Comparison of ENCODE assay signal across 12 cellular contexts in genomic region chr11:73324665-73325035, GRCh38. TPM values are rescaled to one million over a fixed set of nuclear protein-coding genes. Genes with fewer than 3 reads are reported as not detected.
DNase-seq lines count a peak whose midpoint lies in the region; ATAC-seq, FAIRE-seq and TF ChIP-seq lines count a peak whose summit lies in the region.
"Had no signal": no experiment of that assay in that cellular context is flagged by ENCODE, and none has a peak within 500 bp of the region (broad histone marks: within the 10 kb centered on the region; RNA-seq: fewer than 3 reads in every experiment).

No MANE protein-coding gene starts in this region.

- H3K36me3 ChIP-seq in HEK293 (ENCODE audit: control insufficient read depth in 2 of 2, insufficient read depth in 1 of 2, low read length in 2 of 2), result peaks cover 0 to 4% of the 10 kb centered on the region in 2 experiments; a peak in 1 of 3 replicates
- no peaks in the 10 kb centered on the region; a peak in 2 of 4 replicates for H3K36me3 ChIP-seq in GM12878 (ENCODE audit: control insufficient read depth in 2 of 2, insufficient read depth in 2 of 2, low read length in 1 of 2)
- no peaks in the 10 kb centered on the region for H3K36me3 ChIP-seq in mesendoderm (ENCODE audit: control insufficient read depth, insufficient read depth, low read length)
- no peaks in the 10 kb centered on the region for H3K36me3 ChIP-seq in testis (ENCODE audit: low read depth, missing control alignments)

- RAD21 ChIA-PET in GM12878 (lab: Charles Lee; ENCODE audit: unreplicated experiment), result interaction anchor here (4.0 to 10.5 kb wide), 3 partner anchors 10 to 17 kb away, joined by 22 to 115 read pairs (median 40); partner anchors contain the start of gene ARHGEF17

- H4K20me1 ChIP-seq in GM12878 (ENCODE audit: control insufficient read depth, insufficient read depth), result no peaks in the 10 kb centered on the region

- TF ChIP-seq EP300 in GM12878 (IDR thresholded peaks at IDR 0.05; ENCODE audit: borderline replicate concordance in 1 of 2, control insufficient read depth in 1 of 2, low read depth in 2 of 2, low read length in 2 of 2), result no peak

- H3K79me1 ChIP-seq in mesendoderm (ENCODE audit: low read length), result peaks cover 6% of the 10 kb centered on the region

- no peak overlapping the region for H3K4me3 ChIP-seq in HEK293 (ENCODE audit: low read depth, low read length)
- H3K4me3 ChIP-seq in GM12878, result peak overlapping the region; percentile 38; the same call in 1 of the 2 replicates
- H3K4me3 ChIP-seq in mesendoderm (ENCODE audit: low read length), result no peak overlapping the region
- H3K4me3 ChIP-seq in testis, result no peak overlapping the region

- peaks cover 4% of the 10 kb centered on the region for H3K79me2 ChIP-seq in GM12878 (ENCODE audit: control insufficient read depth, insufficient read depth, low read length)
- H3K79me2 ChIP-seq in mesendoderm (ENCODE audit: control insufficient read depth, insufficient read depth, low read length), result no peaks in the 10 kb centered on the region

- CTCF ChIA-PET in HEK293 (lab: Yijun Ruan, JAX), result interaction anchor here (0.9 to 4.1 kb wide), 3 partner anchors 10 to 12 kb away, joined by 3 to 16 read pairs (median 7); no protein-coding TSS in a partner anchor
- CTCF ChIA-PET in GM12878 (lab: Yijun Ruan, JAX), result interaction anchor here (0.9 to 7.6 kb wide), 6 partner anchors 9 to 17 kb away, joined by 3 to 126 read pairs (median 8); partner anchors contain the start of gene ARHGEF17

- H3K27me3 ChIP-seq in GM12878 (replicated peaks in 1 of 2; ENCODE audit: control insufficient read depth in 2 of 2, insufficient read depth in 2 of 2, low read length in 1 of 2) (no peaks in the 10 kb centered on the region), mesendoderm (ENCODE audit: insufficient read depth, low read length, poor library complexity) (no peaks in the 10 kb centered on the region), testis (no peaks in the 10 kb centered on the region)

- peak overlapping the region; percentile 67 for H2AK5ac ChIP-seq in mesendoderm (ENCODE audit: low read length)

- H3K9me3 ChIP-seq in HEK293 (ENCODE audit: control insufficient read depth, insufficient read depth, low read depth, low read length) (no peaks in the 10 kb centered on the region), GM12878 (replicated peaks; ENCODE audit: control insufficient read depth, insufficient read depth, low read length) (no peaks in the 10 kb centered on the region), testis (no peaks in the 10 kb centered on the region)

- no peak overlapping the region for H3K18ac ChIP-seq in mesendoderm (ENCODE audit: low read length)

- no peak for DNase-seq in GM12878 (ENCODE audit: low read depth, low spot score)
- DNase-seq in mesendoderm, result no peak
- no peak for DNase-seq in testis
- no peak for DNase-seq in KBM-7
- DNase-seq in activated gamma-delta T cell treated with Interleukin-2 at 50 U/mL for 16 hours, result no peak
- DNase-seq: activated CD8-positive, alpha-beta memory T cell treated with anti-CD3 and anti-CD28 coated beads, Interleukin-2, amount 50 U/mL, for 4 hours; naive B cell; NCI-H1417; stimulated activated CD4-positive, alpha-beta T cell treated with anti-CD3 and anti-CD28 coated beads, Interleukin-4, amount 100 ng/mL, for 4 hours had no signal

- H3K4me2 ChIP-seq in GM12878 (ENCODE audit: control insufficient read depth, insufficient read depth) (peak overlapping the region; percentile 68), mesendoderm (ENCODE audit: low read length) (no peak overlapping the region)

- intact Hi-C loops in GM12878 (cut with micrococcal nuclease; ENCODE audit: unreplicated experiment) (loop anchor here (1.0 to 2.0 kb wide), 3 partner anchors 10 to 172 kb away; no protein-coding TSS in a partner anchor), testis (cut with DNase I; ENCODE audit: low total_unique reads) (no loop called here)

- H2BK120ac ChIP-seq in mesendoderm (ENCODE audit: low read depth, low read length), result no peak overlapping the region

- no peak overlapping the region for H2BK5ac ChIP-seq in mesendoderm (ENCODE audit: low read length)

- no peak overlapping the region for H4K8ac ChIP-seq in mesendoderm (ENCODE audit: low read depth, low read length)

- H3K4me1 ChIP-seq in HEK293 (ENCODE audit: control insufficient read depth, insufficient read depth, low read length), result peaks cover 5% of the 10 kb centered on the region; the same call in 1 of the 2 replicates
- peaks cover 80% of the 10 kb centered on the region for H3K4me1 ChIP-seq in GM12878 (ENCODE audit: control insufficient read depth, insufficient read depth, low read length)
- peaks cover 8% of the 10 kb centered on the region for H3K4me1 ChIP-seq in mesendoderm (ENCODE audit: control insufficient read depth, low read depth, low read length)
- peaks cover 62% of the 10 kb centered on the region for H3K4me1 ChIP-seq in testis

- H3K27ac ChIP-seq in HEK293 (ENCODE audit: extremely low read depth, low read depth, low read length), result no peak overlapping the region
- H3K27ac ChIP-seq in GM12878 (ENCODE audit: control insufficient read depth, insufficient read depth), result peak overlapping the region; percentile 99
- H3K27ac ChIP-seq in mesendoderm (ENCODE audit: low read depth, low read length), result no peak overlapping the region
- peak overlapping the region; percentile 76 to 90 for H3K27ac ChIP-seq in testis

- H4K5ac ChIP-seq in mesendoderm (ENCODE audit: low read length), result no peak overlapping the region

- peak overlapping the region; percentile 73 for H2AFZ ChIP-seq in GM12878 (ENCODE audit: control insufficient read depth, low read depth, low read length)

- H2BK15ac ChIP-seq in mesendoderm (replicated peaks; ENCODE audit: low read depth), result no peak overlapping the region

- POLR2A ChIA-PET in HEK293 (lab: Yijun Ruan, JAX) (interaction anchor here (2.2 kb wide), 1 partner anchor 17 kb away, joined by 18 read pairs; no protein-coding TSS in a partner anchor), GM12878 (lab: Charles Lee) (interaction anchor here (0.9 to 6.3 kb wide), 4 partner anchors 10 to 60 kb away, joined by 3 to 78 read pairs (median 18); partner anchors contain the start of gene ARHGEF17)

- peak overlapping the region; percentile 31 for H3K56ac ChIP-seq in mesendoderm (ENCODE audit: low read length)

- peak overlapping the region; percentile 79 for H3K9ac ChIP-seq in GM12878 (ENCODE audit: control insufficient read depth, insufficient read depth, low read length)
- no peak overlapping the region for H3K9ac ChIP-seq in mesendoderm (ENCODE audit: low read length)

- in situ Hi-C loops in GM12878 (cut with MboI), result no loop called here
- in situ Hi-C loops in KBM-7 (cut with MboI; ENCODE audit: low pct_unique_long_range_greater_than_20kb, low sequenced_read_pairs), result no loop called here

- TF ChIP-seq POLR2A in GM12878 (IDR thresholded peaks at IDR 0.05; ENCODE audit: low read depth, low read length) (no peak), testis (IDR thresholded peaks at IDR 0.05) (no peak)

- no peak overlapping the region for H3K23ac ChIP-seq in mesendoderm (ENCODE audit: low read length)

- TF ChIP-seq CTCF in HEK293 (tag by site-specific recombination; IDR thresholded peaks at IDR 0.05) (no peak), GM12878 (IDR thresholded peaks at IDR 0.05 in 2 of 3, conservative IDR thresholded peaks at IDR 0.05 in 1 of 3; ENCODE audit: control insufficient read depth in 2 of 3, extremely low read depth in 1 of 3, insufficient read depth in 1 of 3, low read depth in 3 of 3, low read length in 3 of 3) (no peak), testis (IDR thresholded peaks at IDR 0.05) (no peak)

- peak; percentile 8 for ATAC-seq in GM12878
- no peak for ATAC-seq in HG03521 (IDR thresholded peaks at IDR 0.05; ENCODE audit: unreplicated experiment)
- no peak for ATAC-seq in HG02981 (IDR thresholded peaks at IDR 0.05; ENCODE audit: unreplicated experiment)

- SMC1A ChIA-PET in GM12878 (lab: Charles Lee; ENCODE audit: uncharacterized antibody, unreplicated experiment), result interaction anchor here (0.5 to 11.8 kb wide), 4 partner anchors 10 to 250 kb away, joined by 3 to 106 read pairs (median 40); partner anchors contain the start of gene ARHGEF17

- BruUV-seq in GM12878 (replicated peaks; lab: Mats Ljungman, UMichigan), result TSS peak; percentile 98

- no peak for TF ChIP-seq RAD21 in GM12878 (IDR thresholded peaks at IDR 0.05; ENCODE audit: insufficient read depth, low read depth, low read length)

- no peak overlapping the region for H3K4ac ChIP-seq in mesendoderm (ENCODE audit: low read depth, low read length)

- no peak for FAIRE-seq in GM12878 (lab: Jason Lieb, UNC)

- 47% methylated on average over 2 of the region's 2 CpGs for WGBS in GM12878 (ENCODE audit: insufficient coverage, insufficient replicate concordance, low lambda C conversion rate, missing lambda C conversion rate)
- WGBS in mesendoderm (ENCODE audit: extremely low coverage, insufficient coverage, low lambda C conversion rate), result no CpG with 5 or more reads among the region's 2 CpGs
- 77 to 83% methylated on average over 2 of the region's 2 CpGs for WGBS in testis, 2 donors

RNA-seq across cellular contexts. Expression of gene ARHGEF17, which starts 16.6 kb away (rescaled TPM):
- 89.0 and 109 TPM in 2 replicates for total RNA-seq in GM12878 (2013; cell fraction: nucleolus; rRNA removed)
- 1.9 and 3.0 TPM in 2 replicates for total RNA-seq in GM12878 (2014; rRNA removed)
- 1.2 and 1.6 TPM in 2 replicates for total RNA-seq in GM12878 (2014; rRNA removed; fragmentation: Illumina TruSeq; extraction: Trizol)
- 3.6 and 5.2 TPM in 2 replicates for total RNA-seq in GM12878 (2021)
- polyA plus RNA-seq in GM12878 (2011; ENCODE audit: low read depth), result 1.6 TPM
- 7.2 and 11.0 TPM in 2 replicates for polyA plus RNA-seq in GM12878 (2011; rRNA removed)
- polyA plus RNA-seq in GM12878 (2011; cell fraction: cytosol; rRNA removed), result 13.6 and 18.5 TPM in 2 replicates
- 111 and 113 TPM in 2 replicates for polyA plus RNA-seq in GM12878 (2011; cell fraction: nucleus; rRNA removed)
- 5.5 and 5.6 TPM in 2 replicates for polyA plus RNA-seq in GM12878 (2012)
- polyA plus RNA-seq in GM12878 (2014; fragmentation: Illumina TruSeq; extraction: Trizol), result 1.8 and 1.9 TPM in 2 replicates
- under 1 TPM; 0.15 to 0.31 TPM for polyA plus RNA-seq in GM12878 (2014; fragmentation: Nextera tagmentation; extraction: Ambion mirVana)
- polyA plus RNA-seq in GM12878 (2014; rRNA removed), result 3.5 and 7.0 TPM in 2 replicates
- polyA plus RNA-seq in GM12878 (2016; fragmentation: Nextera tagmentation; extraction: Ambion mirVana), result under 1 TPM; 0.20 to 0.27 TPM
- polyA minus RNA-seq in GM12878 (2011; rRNA and poly(A)+ RNA removed), result 17.6 and 36.7 TPM in 2 replicates
- 12.2 and 14.6 TPM in 2 replicates for polyA minus RNA-seq in GM12878 (2011; cell fraction: cytosol; rRNA and poly(A)+ RNA removed)
- polyA minus RNA-seq in GM12878 (2011; cell fraction: nucleus; rRNA and poly(A)+ RNA removed), result 33.4 and 53.6 TPM in 2 replicates
- polyA plus RNA-seq in mesendoderm (2013, experiment 1 of 2), result 5.9 TPM
- 5.8 TPM for polyA plus RNA-seq in mesendoderm (2013, experiment 2 of 2)
- total RNA-seq in testis, result 10 to 100 TPM; 50.1 to 58.5 TPM
- polyA plus RNA-seq in testis (ENCODE audit: insufficient read depth, low read depth, low replicate concordance), result 29.4 TPM

RNA-seq across cellular contexts. Expression of gene RELT, which starts 51.5 kb away (rescaled TPM):
- total RNA-seq in GM12878 (2013; cell fraction: nucleolus; rRNA removed), result 89.6 and 94.7 TPM in 2 replicates
- total RNA-seq in GM12878 (2014; rRNA removed) (19.8 and 23.4 TPM in 2 replicates), GM12878 (2014; rRNA removed; fragmentation: Illumina TruSeq; extraction: Trizol) (10.4 and 10.5 TPM in 2 replicates), GM12878 (2021) (27.9 and 28.5 TPM in 2 replicates), testis (1 to 10 TPM; 8.4 to 8.6 TPM)
- polyA plus RNA-seq in GM12878 (2011; ENCODE audit: low read depth), result 5.2 TPM
- polyA plus RNA-seq in GM12878 (2011; rRNA removed) (7.9 and 13.0 TPM in 2 replicates), GM12878 (2014; fragmentation: Illumina TruSeq; extraction: Trizol) (2.5 and 8.4 TPM in 2 replicates), GM12878 (2014; fragmentation: Nextera tagmentation; extraction: Ambion mirVana) (1 to 10 TPM; 1.2 to 3.0 TPM), GM12878 (2014; rRNA removed) (21.1 and 23.6 TPM in 2 replicates), GM12878 (2016; fragmentation: Nextera tagmentation; extraction: Ambion mirVana) (10 to 100 TPM in 1 of 2 experiments, 1 to 10 TPM in 1; 8.8 to 11.1 TPM), testis (ENCODE audit: insufficient read depth, low read depth, low replicate concordance) (6.2 TPM)
- 17.2 and 25.3 TPM in 2 replicates for polyA plus RNA-seq in GM12878 (2011; cell fraction: cytosol; rRNA removed)
- 96.7 and 106 TPM in 2 replicates for polyA plus RNA-seq in GM12878 (2011; cell fraction: nucleus; rRNA removed)
- 16.1 and 16.3 TPM in 2 replicates for polyA plus RNA-seq in GM12878 (2012)
- polyA minus RNA-seq in GM12878 (2011; rRNA and poly(A)+ RNA removed), result 10.7 and 22.1 TPM in 2 replicates
- polyA minus RNA-seq in GM12878 (2011; cell fraction: cytosol; rRNA and poly(A)+ RNA removed), result 8.4 and 10.4 TPM in 2 replicates
- polyA minus RNA-seq in GM12878 (2011; cell fraction: nucleus; rRNA and poly(A)+ RNA removed), result 24.1 and 45.4 TPM in 2 replicates
- 2.8 TPM for polyA plus RNA-seq in mesendoderm (2013, experiment 1 of 2)
- 3.0 TPM for polyA plus RNA-seq in mesendoderm (2013, experiment 2 of 2)

RNA-seq across cellular contexts. Expression of gene P2RY6, which starts 52.5 kb away (rescaled TPM):
- 0.21 TPM in 1 of 2 replicates, not detected in the other for total RNA-seq in GM12878 (2013; cell fraction: nucleolus; rRNA removed)
- total RNA-seq in GM12878 (2014; rRNA removed) (0.23 TPM in 1 of 2 replicates, not detected in the other), GM12878 (2014; rRNA removed; fragmentation: Illumina TruSeq; extraction: Trizol) (0.14 TPM in 1 of 2 replicates, not detected in the other), GM12878 (2021) (0.21 and 0.66 TPM in 2 replicates), testis (under 1 TPM; 0.25 to 0.47 TPM)
- polyA plus RNA-seq in GM12878 (2011; ENCODE audit: low read depth), result not detected
- polyA plus RNA-seq in GM12878 (2011; rRNA removed) (not detected in 2 replicates), GM12878 (2014; fragmentation: Illumina TruSeq; extraction: Trizol) (0.10 TPM in 1 of 2 replicates, not detected in the other), GM12878 (2014; fragmentation: Nextera tagmentation; extraction: Ambion mirVana) (under 1 TPM in 1 of 2 experiments, not detected in 1; 0.05 TPM), GM12878 (2014; rRNA removed) (0.52 and 0.90 TPM in 2 replicates), GM12878 (2016; fragmentation: Nextera tagmentation; extraction: Ambion mirVana) (under 1 TPM in 1 of 2 experiments, not detected in 1; 0.24 TPM), testis (ENCODE audit: insufficient read depth, low read depth, low replicate concordance) (2.7 TPM)
- not detected in 2 replicates for polyA plus RNA-seq in GM12878 (2011; cell fraction: cytosol; rRNA removed)
- polyA plus RNA-seq in GM12878 (2011; cell fraction: nucleus; rRNA removed), result 0.15 and 0.35 TPM in 2 replicates
- 0.12 and 0.15 TPM in 2 replicates for polyA plus RNA-seq in GM12878 (2012)
- polyA minus RNA-seq in GM12878 (2011; rRNA and poly(A)+ RNA removed), result not detected in 2 replicates
- not detected in 2 replicates for polyA minus RNA-seq in GM12878 (2011; cell fraction: cytosol; rRNA and poly(A)+ RNA removed)
- not detected in 2 replicates for polyA minus RNA-seq in GM12878 (2011; cell fraction: nucleus; rRNA and poly(A)+ RNA removed)
- 0.03 TPM for polyA plus RNA-seq in mesendoderm (2013, experiment 1 of 2)
- polyA plus RNA-seq in mesendoderm (2013, experiment 2 of 2), result 0.07 TPM

Comparison
In these comparisons a context has a peak if more than half of its experiments do, and no peak if none do; other contexts are left out.
1. H3K27ac ChIP-seq: peak in GM12878 (single experiment) and testis (2 of 2); none in HEK293 (single experiment) and mesendoderm (single experiment).